11 cellular contexts compared by ENCODE assay signal in genomic region chr11:133082453-133082781, GRCh38.
DNase-seq lines count a peak whose midpoint lies in the region; ATAC-seq and TF ChIP-seq lines count a peak whose summit lies in the region.
"Had no signal": no experiment of that assay in that cellular context is flagged by ENCODE, and none has a peak within 500 bp of the region (broad histone marks: within the 10 kb centered on the region; RNA-seq: fewer than 3 reads in every experiment).

No MANE protein-coding gene starts in this region.

- TF ChIP-seq POLR2A in heart left ventricle (IDR thresholded peaks at IDR 0.05): no peak

- ATAC-seq in heart left ventricle: no peak
- no peak for ATAC-seq in Right ventricle myocardium inferior
- ATAC-seq in right cardiac atrium: peak in 1 of 2 donors; percentile 37
- no peak for ATAC-seq in thoracic aorta (ENCODE audit: insufficient number of reproducible peaks, low FRiP score, low read depth)
- no peak for ATAC-seq in HG02884 (IDR thresholded peaks at IDR 0.05; ENCODE audit: unreplicated experiment)
- ATAC-seq in HG02798 (IDR thresholded peaks at IDR 0.05; ENCODE audit: poor library complexity, unreplicated experiment): no peak
- no peak for ATAC-seq in natural killer cell treated with Interleukin-12 subunit alpha and Interleukin-12 subunit beta and Interleukin-15 and Interleukin-18, amount 100 ng/mL, for 72 hours

- no peak overlapping the region for H3K4me3 Mint-ChIP-seq in natural killer cell treated with Interleukin-12 subunit alpha and Interleukin-12 subunit beta and Interleukin-15 and Interleukin-18, amount 100 ng/mL, for 72 hours

- H3K27ac Mint-ChIP-seq in natural killer cell treated with Interleukin-12 subunit alpha and Interleukin-12 subunit beta and Interleukin-15 and Interleukin-18, amount 100 ng/mL, for 72 hours: no peak overlapping the region

- H3K27me3 Mint-ChIP-seq in natural killer cell treated with Interleukin-12 subunit alpha and Interleukin-12 subunit beta and Interleukin-15 and Interleukin-18, amount 100 ng/mL, for 72 hours: peaks cover 14 to 18% of the 10 kb centered on the region in 2 donors

- DNase-seq in heart left ventricle (peak in 3 of 5 donors; percentile 43 to 57 (median 55)), Right ventricle myocardium inferior (ENCODE audit: missing footprints) (no peak), NCI-H1092 treated with DMSO at 0.1 percent for 48 hours (lab: John Stamatoyannopoulos, UW) (peak; percentile 41), right cardiac atrium (peak; percentile 59 to 70 (median 65)), thoracic aorta (ENCODE audit: low spot score) (peak; percentile 15)
- no peak for DNase-seq in natural killer cell treated with Interleukin-12 subunit alpha and Interleukin-12 subunit beta and Interleukin-15 and Interleukin-18, amount 100 ng/mL, for 72 hours (ENCODE audit: low spot score)

- H3K4me1 ChIP-seq in heart left ventricle: peaks cover 0 to 10% (median 4%) of the 10 kb centered on the region in 12 donors
- no peaks in the 10 kb centered on the region for H3K4me1 ChIP-seq in right cardiac atrium (ENCODE audit: control insufficient read depth, insufficient read depth, low read length)
- peaks cover 0 to 7% of the 10 kb centered on the region in 2 donors for H3K4me1 ChIP-seq in thoracic aorta (ENCODE audit: control insufficient read depth in 1 of 2, low read depth in 2 of 2)
- H3K4me1 ChIP-seq: Caco-2 had no signal

- 11 to 65% (median 18%) methylated on average over 2 to 23 of the region's 23 CpGs for WGBS in heart left ventricle, 4 donors
- WGBS in right cardiac atrium: 8% methylated on average over 23 of the region's 23 CpGs

- H3K9me3 ChIP-seq in heart left ventricle: no peaks in the 10 kb centered on the region
- no peaks in the 10 kb centered on the region for H3K9me3 ChIP-seq in right cardiac atrium (ENCODE audit: control insufficient read depth, low read length)
- no peaks in the 10 kb centered on the region for H3K9me3 ChIP-seq in thoracic aorta
- H3K9me3 ChIP-seq: Caco-2, tibial artery had no signal

- no peaks in the 10 kb centered on the region for H3K36me3 Mint-ChIP-seq in natural killer cell treated with Interleukin-12 subunit alpha and Interleukin-12 subunit beta and Interleukin-15 and Interleukin-18, amount 100 ng/mL, for 72 hours
- H3K36me3 Mint-ChIP-seq: brain had no signal

- TF ChIP-seq CTCF in heart left ventricle (IDR thresholded peaks at IDR 0.05) (no peak), thoracic aorta (IDR thresholded peaks at IDR 0.05) (no peak)

- intact Hi-C loops in heart left ventricle (cut with DNase I) (loop anchor here (1.0 to 10.0 kb wide), 13 partner anchors 74 to 755 kb away; no protein-coding TSS in a partner anchor), Right ventricle myocardium inferior (cut with DNase I) (loop anchor here (1.0 to 10.0 kb wide), 2 partner anchors 75 to 532 kb away; no protein-coding TSS in a partner anchor), right cardiac atrium (cut with DNase I) (loop anchor here (5.0 to 10.0 kb wide), 4 partner anchors 75 to 750 kb away; no protein-coding TSS in a partner anchor)

- H3K27me3 ChIP-seq in heart left ventricle (peaks cover 2 to 77% (median 15%) of the 10 kb centered on the region in 9 donors), right cardiac atrium (ENCODE audit: control insufficient read depth, insufficient read depth) (no peaks in the 10 kb centered on the region), thoracic aorta (replicated peaks; ENCODE audit: insufficient read depth) (peaks cover 7% of the 10 kb centered on the region)

- no peak overlapping the region for H3K27ac ChIP-seq in heart left ventricle
- H3K27ac ChIP-seq in right cardiac atrium (ENCODE audit: low read length): no peak overlapping the region
- H3K27ac ChIP-seq in thoracic aorta: no peak overlapping the region
- H3K27ac ChIP-seq: tibial artery had no signal

- H3K4me3 ChIP-seq in heart left ventricle (peak overlapping the region in 3 of 12 donors; percentile 43 to 51 (median 51)), right cardiac atrium (ENCODE audit: low read length) (no peak overlapping the region), thoracic aorta (no peak overlapping the region)

- no peaks in the 10 kb centered on the region for H3K4me1 Mint-ChIP-seq in natural killer cell treated with Interleukin-12 subunit alpha and Interleukin-12 subunit beta and Interleukin-15 and Interleukin-18, amount 100 ng/mL, for 72 hours (ENCODE audit: low read depth in 2 of 2)

- H3K9me3 Mint-ChIP-seq in natural killer cell treated with Interleukin-12 subunit alpha and Interleukin-12 subunit beta and Interleukin-15 and Interleukin-18, amount 100 ng/mL, for 72 hours: no peaks in the 10 kb centered on the region
- H3K9me3 Mint-ChIP-seq: brain had no signal

- H3K36me3 ChIP-seq in heart left ventricle: no peaks in the 10 kb centered on the region
- H3K36me3 ChIP-seq in thoracic aorta: no peaks in the 10 kb centered on the region
- H3K36me3 ChIP-seq: tibial artery had no signal

Comparison
In these comparisons a context has a peak if more than half of its experiments do, and no peak if none do; other contexts are left out.
1. DNase-seq: peak in heart left ventricle (3 of 5), NCI-H1092 treated with DMSO at 0.1 percent for 48 hours (single experiment), right cardiac atrium (3 of 3) and thoracic aorta (single experiment); none in Right ventricle myocardium inferior (single experiment) and natural killer cell treated with Interleukin-12 subunit alpha and Interleukin-12 subunit beta and Interleukin-15 and Interleukin-18, amount 100 ng/mL, for 72 hours (single experiment).